In the genomic region with DNA sequence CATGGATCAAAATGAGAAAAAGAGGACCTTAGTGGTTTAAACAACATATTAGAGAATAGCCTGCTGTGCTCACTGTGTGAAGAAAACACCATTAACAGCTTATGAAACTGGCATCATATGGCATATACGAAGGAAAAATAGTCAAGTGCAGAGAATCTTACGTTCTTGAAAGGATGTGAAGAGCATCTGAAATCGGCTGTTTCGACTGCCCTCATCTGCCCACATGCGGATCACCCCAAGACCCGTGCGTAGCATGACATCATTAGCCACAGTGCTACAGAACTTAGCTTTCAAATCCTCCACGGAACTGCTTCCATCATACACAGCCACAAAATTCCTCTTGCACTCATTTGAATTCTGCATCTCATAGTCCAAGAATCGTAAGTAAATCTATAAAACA, we compare ENCODE assay signal across 19 cellular contexts.
DNase-seq lines count a peak whose midpoint lies in the region; ATAC-seq and TF ChIP-seq lines count a peak whose summit lies in the region.
"Had no signal": no experiment of that assay in that cellular context is flagged by ENCODE, and none has a peak within 500 bp of the region (broad histone marks: within the 10 kb centered on the region; RNA-seq: fewer than 3 reads in every experiment).

No MANE protein-coding gene starts in this region.

- H3K36me3 ChIP-seq in upper lobe of left lung: no peaks in the 10 kb centered on the region
- H3K36me3 ChIP-seq in tibial nerve: no peaks in the 10 kb centered on the region
- H3K36me3 ChIP-seq: BLaER1 had no signal

- TF ChIP-seq CTCF in upper lobe of left lung (IDR thresholded peaks at IDR 0.05): no peak
- TF ChIP-seq CTCF in tibial nerve (IDR thresholded peaks at IDR 0.05): no peak

- H3K27me3 ChIP-seq in upper lobe of left lung: no peaks in the 10 kb centered on the region
- H3K27me3 ChIP-seq in tibial nerve: no peaks in the 10 kb centered on the region
- H3K27me3 ChIP-seq: BLaER1 had no signal

- DNase-seq in H4 (ENCODE audit: low spot score) (peak; percentile 69), RPMI7951 (ENCODE audit: low read depth) (peak; percentile 5), brain pericyte (ENCODE audit: low read depth, low spot score) (peak; percentile 1), upper lobe of left lung (no peak), tibial nerve (ENCODE audit: low spot score in 2 of 2) (no peak), NCI-H748 treated with DMSO at 0.1 percent for 48 hours (lab: John Stamatoyannopoulos, UW) (no peak)
- DNase-seq: Calu3; CD8-positive, alpha-beta T cell; DMS 273 treated with DMSO at 0.1 percent for 48 hours; DMS53; DND-41; H7; HFFc6; KG1 had no signal

- H3K4me3 ChIP-seq in upper lobe of left lung (no peak overlapping the region), tibial nerve (no peak overlapping the region)
- H3K4me3 ChIP-seq: A549, BLaER1, GM23338 had no signal

- H3K27ac ChIP-seq in upper lobe of left lung (no peak overlapping the region), tibial nerve (no peak overlapping the region)
- H3K27ac ChIP-seq: A549, BLaER1 had no signal

- ATAC-seq in upper lobe of left lung (ENCODE audit: low FRiP score in 2 of 2) (no peak), HG03378 (IDR thresholded peaks at IDR 0.05; ENCODE audit: unreplicated experiment) (no peak)
- ATAC-seq: A549; CD8-positive, alpha-beta T cell; GM23338; HCT116 had no signal

- H3K9me3 ChIP-seq in upper lobe of left lung (no peaks in the 10 kb centered on the region), tibial nerve (no peaks in the 10 kb centered on the region)
- H3K9me3 ChIP-seq: A549, BLaER1 had no signal

- TF ChIP-seq POLR2A in upper lobe of left lung (IDR thresholded peaks at IDR 0.05): no peak
- TF ChIP-seq POLR2A in tibial nerve (IDR thresholded peaks at IDR 0.05): no peak

- WGBS in upper lobe of left lung, 2 donors: 75 to 84% methylated on average over 9 of the region's 9 CpGs
- 62 to 73% methylated on average over 9 of the region's 9 CpGs for WGBS in tibial nerve, 2 donors

- no peak for TF ChIP-seq EP300 in upper lobe of left lung (IDR thresholded peaks at IDR 0.05)
- no peak for TF ChIP-seq EP300 in tibial nerve (IDR thresholded peaks at IDR 0.05)

- H3K4me1 ChIP-seq in upper lobe of left lung (no peaks in the 10 kb centered on the region), tibial nerve (no peaks in the 10 kb centered on the region)
- H3K4me1 ChIP-seq: A549, BLaER1 had no signal

Comparison
In these comparisons a context has a peak if more than half of its experiments do, and no peak if none do; other contexts are left out.
1. DNase-seq: peak in H4 (single experiment), RPMI7951 (single experiment) and brain pericyte (single experiment); none in upper lobe of left lung (0 of 2), tibial nerve (0 of 2) and NCI-H748 treated with DMSO at 0.1 percent for 48 hours (single experiment).